ENCODE assay signal across 8 cellular contexts in the genomic region with DNA sequence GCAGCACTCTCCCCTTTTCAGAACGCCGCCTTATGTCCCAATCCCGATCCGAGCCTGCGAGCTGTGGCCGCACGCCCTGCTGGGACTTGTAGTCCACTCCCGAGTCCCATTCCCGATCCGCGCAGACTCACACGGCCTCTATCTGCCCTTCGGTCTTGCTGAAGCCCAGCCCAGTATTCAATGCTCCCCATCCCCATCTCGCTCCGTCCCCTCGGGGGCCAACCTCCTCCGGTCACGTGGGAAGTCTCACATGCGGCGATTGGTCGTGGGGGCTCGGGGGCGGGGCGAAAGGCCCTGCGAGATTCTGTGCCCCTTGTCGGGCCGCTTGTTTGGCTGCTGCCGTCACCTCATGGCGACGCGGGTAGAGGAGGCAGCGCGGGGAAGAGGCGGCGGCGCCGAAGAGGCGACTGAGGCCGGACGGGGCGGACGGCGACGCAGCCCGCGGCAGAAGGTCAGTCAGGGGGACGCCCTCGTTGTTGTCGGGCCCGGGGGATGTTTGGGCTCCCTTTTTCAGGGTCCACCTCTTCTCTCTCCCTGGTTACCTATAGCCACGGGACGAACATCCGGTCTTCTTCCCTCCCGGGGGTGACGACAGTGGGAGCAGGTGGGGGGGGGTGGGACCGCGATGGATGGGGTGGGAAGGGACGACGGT. TPM values are rescaled to one million over a fixed set of nuclear protein-coding genes. Genes with fewer than 3 reads are reported as not detected.
DNase-seq lines count a peak whose midpoint lies in the region; ATAC-seq and TF ChIP-seq lines count a peak whose summit lies in the region.

A gene (plus strand): TSS at position 328 of the 652 bp plus-strand sequence. CDS start 22 bp downstream, at position 350.

- DNase-seq in DMS153 treated with DMSO at 0.1 percent for 48 hours (lab: John Stamatoyannopoulos, UW; ENCODE audit: unreplicated experiment) = peak; percentile 79
- peak; percentile 100 for DNase-seq in KBM-7
- peak; percentile 99 for DNase-seq in activated T-cell treated with anti-CD3 and anti-CD28 coated beads, Interleukin-2, amount 50 U/mL, for 24 hours
- peak; percentile 77 for DNase-seq in epithelial cell of proximal tubule (ENCODE audit: low read depth)
- DNase-seq in mucosa of gallbladder (ENCODE audit: low spot score) = peak; percentile 99
- DNase-seq in stimulated activated CD8-positive, alpha-beta memory T cell treated with anti-CD3 and anti-CD28 coated beads, Interleukin-4, amount 100 ng/mL, for 4 hours (ENCODE audit: low read depth in 2 of 2, low spot score in 1 of 2) = peak; percentile 75 to 98

- no peak for TF ChIP-seq CTCF in epithelial cell of proximal tubule (conservative IDR thresholded peaks at IDR 0.05; ENCODE audit: low read depth, low read length)

- peak within 1 kb of the TSS; percentile 87 for H3K27ac Mint-ChIP-seq in activated T-cell treated with anti-CD3 and anti-CD28 coated beads, Interleukin-2, amount 50 U/mL, for 24 hours

- ATAC-seq in GM21717 (IDR thresholded peaks at IDR 0.05; ENCODE audit: unreplicated experiment) = peak; percentile 100

- H3K9me3 Mint-ChIP-seq in activated T-cell treated with anti-CD3 and anti-CD28 coated beads, Interleukin-2, amount 50 U/mL, for 24 hours = no peaks in the 10 kb centered on the region

- peak within 1 kb of the TSS; percentile 77 for H3K4me3 ChIP-seq in epithelial cell of proximal tubule (ENCODE audit: low read depth, low read length)

- H3K4me3 Mint-ChIP-seq in activated T-cell treated with anti-CD3 and anti-CD28 coated beads, Interleukin-2, amount 50 U/mL, for 24 hours = peak within 1 kb of the TSS; percentile 86

- peaks cover 36% of the 10 kb centered on the region for H3K4me1 Mint-ChIP-seq in activated T-cell treated with anti-CD3 and anti-CD28 coated beads, Interleukin-2, amount 50 U/mL, for 24 hours (ENCODE audit: low read depth)

- H3K27me3 Mint-ChIP-seq in activated T-cell treated with anti-CD3 and anti-CD28 coated beads, Interleukin-2, amount 50 U/mL, for 24 hours = no peaks in the 10 kb centered on the region

- peaks cover 32% of the 10 kb centered on the region for H3K36me3 Mint-ChIP-seq in activated T-cell treated with anti-CD3 and anti-CD28 coated beads, Interleukin-2, amount 50 U/mL, for 24 hours (ENCODE audit: low read depth)

- in situ Hi-C loops in KBM-7 (cut with MboI; ENCODE audit: low pct_unique_long_range_greater_than_20kb, low sequenced_read_pairs) = no loop called here

TF ChIP-seq in PFSK-1, 5 proteins besides CTCF, POLR2A, EP300 and RAD21:
- TF ChIP-seq TAF1 (IDR thresholded peaks at IDR 0.05; ENCODE audit: borderline replicate concordance, insufficient read depth, low read length) (peak; percentile 79; the same call in 1 of the 2 replicates), SIN3A (IDR thresholded peaks at IDR 0.05; ENCODE audit: borderline replicate concordance, insufficient read depth, low read length) (0 out of 2 replicates have a peak, but pooled peaks have one; percentile 20), POLR2AphosphoS5 (IDR thresholded peaks at IDR 0.05; ENCODE audit: low read depth, low read length) (peak; percentile 76), FOXP2 (optimal IDR thresholded peaks at IDR 0.05; ENCODE audit: borderline replicate concordance, extremely low read depth, extremely low read length, insufficient read depth) (peak; percentile 15)
- TF ChIP-seq, protein P1, sequence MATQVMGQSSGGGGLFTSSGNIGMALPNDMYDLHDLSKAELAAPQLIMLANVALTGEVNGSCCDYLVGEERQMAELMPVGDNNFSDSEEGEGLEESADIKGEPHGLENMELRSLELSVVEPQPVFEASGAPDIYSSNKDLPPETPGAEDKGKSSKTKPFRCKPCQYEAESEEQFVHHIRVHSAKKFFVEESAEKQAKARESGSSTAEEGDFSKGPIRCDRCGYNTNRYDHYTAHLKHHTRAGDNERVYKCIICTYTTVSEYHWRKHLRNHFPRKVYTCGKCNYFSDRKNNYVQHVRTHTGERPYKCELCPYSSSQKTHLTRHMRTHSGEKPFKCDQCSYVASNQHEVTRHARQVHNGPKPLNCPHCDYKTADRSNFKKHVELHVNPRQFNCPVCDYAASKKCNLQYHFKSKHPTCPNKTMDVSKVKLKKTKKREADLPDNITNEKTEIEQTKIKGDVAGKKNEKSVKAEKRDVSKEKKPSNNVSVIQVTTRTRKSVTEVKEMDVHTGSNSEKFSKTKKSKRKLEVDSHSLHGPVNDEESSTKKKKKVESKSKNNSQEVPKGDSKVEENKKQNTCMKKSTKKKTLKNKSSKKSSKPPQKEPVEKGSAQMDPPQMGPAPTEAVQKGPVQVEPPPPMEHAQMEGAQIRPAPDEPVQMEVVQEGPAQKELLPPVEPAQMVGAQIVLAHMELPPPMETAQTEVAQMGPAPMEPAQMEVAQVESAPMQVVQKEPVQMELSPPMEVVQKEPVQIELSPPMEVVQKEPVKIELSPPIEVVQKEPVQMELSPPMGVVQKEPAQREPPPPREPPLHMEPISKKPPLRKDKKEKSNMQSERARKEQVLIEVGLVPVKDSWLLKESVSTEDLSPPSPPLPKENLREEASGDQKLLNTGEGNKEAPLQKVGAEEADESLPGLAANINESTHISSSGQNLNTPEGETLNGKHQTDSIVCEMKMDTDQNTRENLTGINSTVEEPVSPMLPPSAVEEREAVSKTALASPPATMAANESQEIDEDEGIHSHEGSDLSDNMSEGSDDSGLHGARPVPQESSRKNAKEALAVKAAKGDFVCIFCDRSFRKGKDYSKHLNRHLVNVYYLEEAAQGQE (IDR thresholded peaks at IDR 0.05; ENCODE audit: insufficient read depth in 1 of 2, low read depth in 2 of 2, low read length in 2 of 2) = 0 out of 4 replicates have a peak, but pooled peaks have one; percentile 12 to 33

RNA-seq across cellular contexts. Expression of the gene that starts here (rescaled TPM):
- 24.4 TPM for polyA plus RNA-seq in PFSK-1 (2012; ENCODE audit: insufficient read length, low read depth)
- 10.3 and 12.3 TPM in 2 replicates for total RNA-seq in epithelial cell of proximal tubule
- total RNA-seq in mucosa of gallbladder = 11.6 TPM

Comparison
In these comparisons a context has a peak if more than half of its experiments do, and no peak if none do; other contexts are left out.
1. Peak in every context shown above with its lines: DNase-seq, ATAC-seq and H3K4me3 ChIP-seq.